8 cellular contexts compared by ENCODE assay signal in the genomic region with DNA sequence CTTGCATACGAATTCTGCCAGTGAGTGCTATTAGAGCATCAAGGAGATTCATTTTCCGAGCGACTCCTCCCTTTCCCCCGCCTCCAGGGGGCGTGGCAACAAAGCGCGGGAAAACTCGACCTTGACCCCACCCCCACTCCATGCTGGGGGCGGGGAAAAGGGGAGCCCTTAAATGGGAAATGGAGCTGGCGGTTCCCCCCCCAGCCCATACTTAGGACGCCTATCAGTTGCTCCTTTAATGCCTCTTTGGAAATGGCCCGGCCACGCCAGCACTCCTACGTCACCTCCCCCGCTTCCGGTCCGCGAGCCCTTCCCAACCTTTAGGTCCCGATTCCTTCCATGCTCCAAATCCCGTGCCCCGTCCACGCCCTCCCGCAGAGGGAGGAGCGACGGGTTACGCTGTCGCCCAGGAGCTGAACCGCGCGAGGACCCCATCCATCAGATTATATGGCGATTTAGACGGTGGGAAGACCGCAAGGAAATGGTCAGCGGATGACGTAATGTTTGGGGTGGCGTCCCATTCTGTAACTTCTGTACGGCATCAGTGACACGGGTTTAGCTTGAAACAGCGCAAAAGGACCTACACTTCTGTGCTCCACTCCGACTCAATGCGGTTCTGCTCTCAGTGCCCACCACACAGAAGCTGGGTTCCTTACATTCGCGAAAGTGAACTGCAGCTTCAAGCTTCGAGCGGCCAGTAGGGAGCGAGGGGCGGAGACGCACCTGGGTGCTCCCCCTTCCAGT. TPM values are rescaled to one million over a fixed set of nuclear protein-coding genes. Genes with fewer than 3 reads are reported as not detected.
DNase-seq lines count a peak whose midpoint lies in the region; ATAC-seq and TF ChIP-seq lines count a peak whose summit lies in the region.

No MANE protein-coding gene starts in this region.

- H4K8ac ChIP-seq in IMR-90 (ENCODE audit: low read depth in 2 of 2, low read length in 2 of 2) = peak overlapping the region; percentile 37 to 93

- H2BK120ac ChIP-seq in IMR-90 (ENCODE audit: low read depth, low read length) = peak overlapping the region; percentile 71

- intact Hi-C loops in IMR-90 (cut with micrococcal nuclease) = loop anchor here (1.0 kb wide), 1 partner anchor 85 kb away; no protein-coding TSS in a partner anchor
- intact Hi-C loops in OCI-LY7 (cut with micrococcal nuclease; ENCODE audit: unreplicated experiment) = loop anchor here (1.0 to 5.0 kb wide), 3 partner anchors 27 to 118 kb away; a partner anchor contains a TSS

- peak overlapping the region; percentile 89 for H2BK5ac ChIP-seq in IMR-90 (ENCODE audit: low read depth, low read length, poor library complexity, severe bottlenecking)

- in situ Hi-C loops in IMR-90 (cut with MboI; ENCODE audit: low sequenced_read_pairs) = no loop called here

- 0% methylated on average over 11 of the region's 48 CpGs; no CpG with 5 or more reads in 1 of the 2 experiments for WGBS in IMR-90 (ENCODE audit: extremely low coverage in 2 of 2, insufficient read length in 1 of 2), 2 experiments

- DNase-seq in D341Med (ENCODE audit: low spot score) (peak; percentile 95), IMR-90 (peak; percentile 97), OCI-LY7 (ENCODE audit: low spot score) (peak; percentile 98), activated T-cell treated with anti-CD3 and anti-CD28 coated beads for 4 hours (peak; percentile 97), epithelial cell of esophagus (ENCODE audit: low read depth) (peak; percentile 99)
- peak; percentile 92 to 93 for DNase-seq in stimulated activated CD8-positive, alpha-beta memory T cell treated with anti-CD3 and anti-CD28 coated beads, Interleukin-2, amount 100 ng/mL, for 48 hours (ENCODE audit: low read depth in 2 of 2)

- H3K9me2 ChIP-seq in OCI-LY7 (ENCODE audit: insufficient read depth, low read length) = no peaks in the 10 kb centered on the region

- H3K27ac ChIP-seq in IMR-90 (ENCODE audit: insufficient read depth, low read length) (peak overlapping the region; percentile 84), OCI-LY7 (ENCODE audit: low read depth, low read length, poor library complexity, severe bottlenecking) (peak overlapping the region; percentile 91)

- H2AK5ac ChIP-seq in IMR-90 (ENCODE audit: low read depth, low read length) = peak overlapping the region; percentile 56

- H4K5ac ChIP-seq in IMR-90 (ENCODE audit: low read depth, low read length) = peak overlapping the region; percentile 31

- peak overlapping the region; percentile 96 for H3K4ac ChIP-seq in IMR-90 (ENCODE audit: low read depth, low read length)

- peak overlapping the region; percentile 67 for H3K9ac ChIP-seq in IMR-90 (ENCODE audit: low read depth, low read length)

- peaks cover 19% of the 10 kb centered on the region; the same call in 1 of the 2 replicates for H3K79me2 ChIP-seq in OCI-LY7 (ENCODE audit: insufficient read depth, low read depth, low read length)

- peak overlapping the region; percentile 16; the same call in 1 of the 2 replicates for H2BK20ac ChIP-seq in IMR-90 (ENCODE audit: low read depth, low read length)

- ATAC-seq in GM21528 (IDR thresholded peaks at IDR 0.05; ENCODE audit: low FRiP score, unreplicated experiment) = peak; percentile 31
- peak; percentile 59 for ATAC-seq in IMR-90 (ENCODE audit: low read depth)

- H3K4me3 ChIP-seq in IMR-90 (ENCODE audit: insufficient read depth, low read depth, low read length) (peak overlapping the region; percentile 56), OCI-LY7 (ENCODE audit: low read depth, low read length, poor library complexity, severe bottlenecking) (peak overlapping the region; percentile 80), epithelial cell of esophagus (ENCODE audit: low read length) (peak overlapping the region; percentile 53), mononuclear cell (ENCODE audit: low read length) (peak overlapping the region; percentile 84)

- peak overlapping the region; percentile 92 for H3K23ac ChIP-seq in IMR-90 (ENCODE audit: low read depth, low read length)

- TF ChIP-seq CTCF in IMR-90 (conservative IDR thresholded peaks at IDR 0.05; ENCODE audit: low read depth, low read length) (peak; percentile 27; the same call in 1 of the 2 replicates), OCI-LY7 (conservative IDR thresholded peaks at IDR 0.05; ENCODE audit: low read length) (no peak), epithelial cell of esophagus (IDR thresholded peaks at IDR 0.05; ENCODE audit: insufficient read depth, low read depth, low read length, missing control alignments) (peak; percentile 23)

- H3K4me2 ChIP-seq in IMR-90 (ENCODE audit: low read depth, low read length) (peak overlapping the region; percentile 63), OCI-LY7 (ENCODE audit: low read length) (peak overlapping the region; percentile 73)

- H3K9me1 ChIP-seq in IMR-90 (ENCODE audit: insufficient read depth, low read length) = no peaks in the 10 kb centered on the region

- BruUV-seq in IMR-90 (replicated peaks; lab: Mats Ljungman, UMichigan) (no TSS peak), OCI-LY7 (replicated peaks; lab: Mats Ljungman, UMichigan) (TSS peak; percentile 92)

- POLR2A ChIA-PET in IMR-90 (lab: Charles Lee; ENCODE audit: unreplicated experiment) (interaction anchor here (0.6 to 1.0 kb wide), 3 partner anchors 44 to 117 kb away, joined by 3 to 10 read pairs (median 4); a partner anchor contains a TSS), OCI-LY7 (lab: Charles Lee) (interaction anchor here (0.5 to 1.7 kb wide), 11 partner anchors 26 to 134 kb away, joined by 3 to 7 read pairs (median 3); a partner anchor contains a TSS)

- no peak; the same call in 1 of the 2 replicates for TF ChIP-seq RAD21 in IMR-90 (IDR thresholded peaks at IDR 0.05; ENCODE audit: low read length)

- H3K4me1 ChIP-seq in IMR-90 (ENCODE audit: control insufficient read depth, insufficient read depth, low read length) (peaks cover 5% of the 10 kb centered on the region; the same call in 1 of the 2 replicates), OCI-LY7 (ENCODE audit: insufficient read depth, low read length, poor library complexity, severe bottlenecking) (peaks cover 35% of the 10 kb centered on the region), mononuclear cell (ENCODE audit: insufficient read depth, low read length) (peaks cover 61% of the 10 kb centered on the region)

- peak overlapping the region; percentile 77 for H3K56ac ChIP-seq in IMR-90 (ENCODE audit: extremely low read depth, insufficient read depth, low read length)

- H2AK9ac ChIP-seq in IMR-90 (replicated peaks; ENCODE audit: low read depth, low read length, poor library complexity) = peak overlapping the region; percentile 93

- TF ChIP-seq POLR2A in IMR-90 (IDR thresholded peaks at IDR 0.05; ENCODE audit: low read depth, low read length) = peak; percentile 86

- peak overlapping the region; percentile 63; the same call in 2 of the 3 replicates for H2BK15ac ChIP-seq in IMR-90 (ENCODE audit: low read depth, low read length)

- H3K9me3 ChIP-seq in IMR-90 (ENCODE audit: control insufficient read depth, insufficient read depth, low read length) = no peaks in the 10 kb centered on the region
- no peaks in the 10 kb centered on the region for H3K9me3 ChIP-seq in OCI-LY7 (ENCODE audit: low read length)
- H3K9me3 ChIP-seq in mononuclear cell (ENCODE audit: low read depth, low read length) = no peaks in the 10 kb centered on the region

- dilution Hi-C loops in IMR-90 (cut with HindIII; ENCODE audit: low sequenced_read_pairs, unreplicated experiment) = no loop called here

- peaks cover 16% of the 10 kb centered on the region; the same call in 1 of the 2 replicates for H4K20me1 ChIP-seq in IMR-90 (ENCODE audit: insufficient read depth, low read length)
- H4K20me1 ChIP-seq in OCI-LY7 (ENCODE audit: insufficient read depth, low read length) = peaks cover 9% of the 10 kb centered on the region; the same call in 1 of the 2 replicates

- H3K14ac ChIP-seq in IMR-90 (replicated peaks; ENCODE audit: low read depth, low read length) = peak overlapping the region; percentile 90

- H3K79me1 ChIP-seq in IMR-90 (ENCODE audit: low read depth in 1 of 2, low read length in 2 of 2) = peaks cover 8 to 40% of the 10 kb centered on the region in 2 experiments

- H3K27me3 ChIP-seq in IMR-90 (ENCODE audit: control insufficient read depth, insufficient read depth, low read length) = no peaks in the 10 kb centered on the region
- no peaks in the 10 kb centered on the region for H3K27me3 ChIP-seq in mononuclear cell (ENCODE audit: insufficient read depth, low read length)

- H4K91ac ChIP-seq in IMR-90 (ENCODE audit: insufficient read depth, low read depth, low read length) = peak overlapping the region; percentile 90

- CTCF ChIA-PET in IMR-90 (lab: Yijun Ruan, JAX) (interaction anchor here (0.5 to 1.0 kb wide), 5 partner anchors 26 to 573 kb away, joined by 3 to 5 read pairs (median 4); a partner anchor contains a TSS), OCI-LY7 (lab: Charles Lee; ENCODE audit: unreplicated experiment) (interaction anchor here (0.6 to 0.7 kb wide), 2 partner anchors 19 to 995 kb away, joined by 3 read pairs; no protein-coding TSS in a partner anchor)

- H3K36me3 ChIP-seq in IMR-90 (ENCODE audit: control insufficient read depth, insufficient read depth, low read length) = peaks cover 8% of the 10 kb centered on the region; the same call in 1 of the 2 replicates
- H3K36me3 ChIP-seq in OCI-LY7 (ENCODE audit: insufficient read depth, low read length) = peaks cover 8% of the 10 kb centered on the region

- H2AFZ ChIP-seq in IMR-90 (replicated peaks; ENCODE audit: low read length, poor library complexity) (peak overlapping the region; percentile 97), OCI-LY7 (ENCODE audit: low read length) (peak overlapping the region; percentile 79)

- H3K18ac ChIP-seq in IMR-90 (ENCODE audit: low read depth, low read length) = peak overlapping the region; percentile 51

RNA-seq across cellular contexts. Expression of a gene that starts 0.7 kb away (rescaled TPM):
- 5.7 and 6.4 TPM in 2 replicates for total RNA-seq in IMR-90 (2012; rRNA removed)
- polyA plus RNA-seq in IMR-90 (2012; rRNA removed) = 10.8 and 13.7 TPM in 2 replicates
- 5.8 and 12.6 TPM in 2 replicates for polyA plus RNA-seq in IMR-90 (2012; cell fraction: cytosol; rRNA removed)
- 22.7 and 52.2 TPM in 2 replicates for polyA plus RNA-seq in IMR-90 (2012; cell fraction: nucleus; rRNA removed; ENCODE audit: low replicate concordance)
- 18.0 and 20.9 TPM in 2 replicates for total RNA-seq in OCI-LY7 (2014; rRNA removed; shearing (Covaris generic))
- total RNA-seq in OCI-LY7 (2022) = 31.6 and 31.7 TPM in 2 replicates
- total RNA-seq in mononuclear cell = 45.5 TPM

RNA-seq across cellular contexts. Expression of a gene that starts 26.9 kb away (rescaled TPM):
- 289 and 349 TPM in 2 replicates for total RNA-seq in IMR-90 (2012; rRNA removed)
- polyA plus RNA-seq in IMR-90 (2012; rRNA removed) = 282 and 314 TPM in 2 replicates
- polyA plus RNA-seq in IMR-90 (2012; cell fraction: cytosol; rRNA removed) = 247 and 276 TPM in 2 replicates
- 150 and 155 TPM in 2 replicates for polyA plus RNA-seq in IMR-90 (2012; cell fraction: nucleus; rRNA removed; ENCODE audit: low replicate concordance)
- 118 and 134 TPM in 2 replicates for total RNA-seq in OCI-LY7 (2014; rRNA removed; shearing (Covaris generic))
- total RNA-seq in OCI-LY7 (2022) = 137 and 150 TPM in 2 replicates
- 74.3 TPM for total RNA-seq in mononuclear cell

RNA-seq across cellular contexts. Expression of a gene that starts 45.8 kb away (rescaled TPM):
- total RNA-seq in IMR-90 (2012; rRNA removed) = 77.2 and 94.5 TPM in 2 replicates
- 82.4 and 91.5 TPM in 2 replicates for polyA plus RNA-seq in IMR-90 (2012; rRNA removed)
- 47.9 and 66.0 TPM in 2 replicates for polyA plus RNA-seq in IMR-90 (2012; cell fraction: cytosol; rRNA removed)
- polyA plus RNA-seq in IMR-90 (2012; cell fraction: nucleus; rRNA removed; ENCODE audit: low replicate concordance) = 103 and 135 TPM in 2 replicates
- 36.9 and 38.0 TPM in 2 replicates for total RNA-seq in OCI-LY7 (2014; rRNA removed; shearing (Covaris generic))
- total RNA-seq in OCI-LY7 (2022) = 50.6 and 60.4 TPM in 2 replicates
- total RNA-seq in mononuclear cell = 38.0 TPM

Comparison
In these comparisons a context has a peak if more than half of its experiments do, and no peak if none do; other contexts are left out.
1. Peak in every context shown above with its lines: DNase-seq, ATAC-seq, H3K4me3 ChIP-seq and H3K27ac ChIP-seq.